8 cellular contexts compared by ENCODE assay signal in the genomic region with DNA sequence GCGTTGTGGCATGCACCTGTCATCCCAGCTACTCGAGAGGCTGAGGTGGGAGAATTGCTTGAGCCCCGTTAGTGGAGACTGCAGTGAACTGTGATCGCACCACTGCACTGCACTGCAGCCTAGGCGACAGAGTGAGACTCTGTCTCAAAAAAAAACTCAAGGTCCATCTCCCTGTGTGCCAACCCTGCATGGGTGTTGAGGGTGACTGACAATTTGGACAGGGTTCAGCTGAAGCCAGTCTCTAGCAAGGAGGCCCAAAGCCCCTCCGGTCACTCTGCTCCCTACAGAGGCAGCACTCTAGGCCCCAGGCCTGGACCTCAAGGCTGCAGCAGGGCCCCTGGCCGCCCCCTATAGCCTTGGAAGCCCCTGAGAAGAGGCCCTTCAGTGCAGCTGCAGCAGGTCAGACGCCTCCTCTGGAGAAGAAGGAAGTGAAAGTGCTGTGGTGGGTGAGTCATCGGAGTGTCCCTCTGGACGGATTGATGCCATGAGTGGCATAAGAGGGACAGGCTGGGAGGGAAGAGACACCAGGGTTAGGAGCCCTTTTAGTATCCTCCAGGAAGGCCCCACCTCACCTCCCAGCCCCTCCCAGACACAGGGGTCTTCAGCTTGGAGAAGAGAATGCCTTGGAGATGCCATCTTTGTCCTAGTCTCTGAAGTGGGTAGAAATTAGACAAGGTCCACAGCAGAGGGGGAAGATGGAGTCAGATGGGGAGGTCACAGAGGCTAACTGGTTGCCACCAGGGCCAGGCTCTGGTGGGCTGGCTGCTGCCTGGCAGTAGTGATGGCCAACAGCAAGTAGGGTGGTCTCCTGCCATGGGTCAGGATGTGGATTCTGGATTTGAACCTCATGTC. TPM values are rescaled to one million over a fixed set of nuclear protein-coding genes. Genes with fewer than 3 reads are reported as not detected.
DNase-seq lines count a peak whose midpoint lies in the region; ATAC-seq and TF ChIP-seq lines count a peak whose summit lies in the region.

No MANE protein-coding gene starts in this region.

- peak; percentile 43 for ATAC-seq in HG03469 (IDR thresholded peaks at IDR 0.05; ENCODE audit: unreplicated experiment)
- ATAC-seq in esophagus mucosa, result peak; percentile 39

- TF ChIP-seq CTCF in GM20000 (IDR thresholded peaks at IDR 0.05; ENCODE audit: extremely low read depth, missing control alignments), result no peak

- DNase-seq in EH (ENCODE audit: low read depth) (peak; percentile 75), GM20000 (ENCODE audit: low spot score) (peak; percentile 78), SW 1271 (lab: John Stamatoyannopoulos, UW) (peak; percentile 12 to 55), posterior vena cava (ENCODE audit: low spot score) (peak; percentile 82), NCI-H2081 (lab: John Stamatoyannopoulos, UW) (no peak), middle frontal gyrus (ENCODE audit: extremely low spot score, low spot score) (no peak)

- intact Hi-C loops in posterior vena cava (cut with DNase I), result no loop called here

RNA-seq across cellular contexts. Expression of gene NEK6, which starts 39.1 kb away (rescaled TPM):
- total RNA-seq in esophagus mucosa (11.0 TPM), posterior vena cava (10 to 100 TPM; 56.9 to 62.7 TPM)

Comparison
In these comparisons a context has a peak if more than half of its experiments do, and no peak if none do; other contexts are left out.
1. DNase-seq: peak in EH (single experiment), GM20000 (single experiment), SW 1271 (2 of 2) and posterior vena cava (single experiment); none in NCI-H2081 (0 of 2) and middle frontal gyrus (single experiment).